Comparison of ENCODE assay signal across 1 cellular context in genomic region chrX:114584983-114585842, GRCh38.
TF ChIP-seq lines count a peak whose summit lies in the region.

No MANE protein-coding gene starts in this region.

TF ChIP-seq in endothelial cell of umbilical vein, 7 proteins besides CTCF, POLR2A, EP300 and RAD21:
- TF ChIP-seq EZH2 (IDR thresholded peaks at IDR 0.05; ENCODE audit: borderline replicate concordance, low read depth, low read length, severe bottlenecking) (peak; percentile 10), POLR2AphosphoS5 (IDR thresholded peaks at IDR 0.05; ENCODE audit: insufficient read depth, low read depth, low read length) (no peak), JUN (IDR thresholded peaks at IDR 0.05; ENCODE audit: borderline replicate concordance, insufficient read depth, insufficient read length, low read depth) (no peak)
